Comparison of ENCODE assay signal across 29 cellular contexts in the genomic region with DNA sequence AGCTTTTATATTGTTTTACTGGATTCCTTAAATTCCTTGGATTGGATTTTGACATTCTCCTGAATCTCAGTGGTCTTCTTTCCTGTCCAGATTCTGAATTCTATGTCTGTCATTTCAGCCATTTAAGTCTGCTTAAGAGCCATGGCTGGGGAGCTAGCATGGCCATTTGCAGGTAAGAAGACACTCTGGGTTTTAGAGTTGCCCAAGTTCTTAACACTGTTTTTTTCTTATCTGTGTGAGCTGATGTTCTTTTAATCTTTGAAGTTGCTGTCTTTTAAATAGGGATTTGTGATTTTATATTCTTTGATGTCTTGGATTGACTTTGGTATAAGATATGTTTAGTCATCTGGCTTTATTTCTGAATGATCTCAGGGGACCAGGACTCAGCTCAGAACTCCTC.
"Had no signal": no experiment of that assay in that cellular context is flagged by ENCODE, and none has a peak within 500 bp of the region (broad histone marks: within the 10 kb centered on the region; RNA-seq: fewer than 3 reads in every experiment).

No MANE protein-coding gene starts in this region.

- H3K27me3 Mint-ChIP-seq: stimulated activated memory B cell treated with anti-CD40 and anti-IgM and Interleukin-4, amounts not matched to agents 10 μg/mL and 1 μg/mL and 100 μg/mL, for 72 hours; stimulated activated naive B cell treated with anti-CD40 and anti-IgM and Interleukin-4, amounts not matched to agents 10 μg/mL and 1 μg/mL and 100 μg/mL, for 72 hours; stimulated activated naive CD8-positive, alpha-beta T cell treated with anti-CD3 and anti-CD28 coated beads, Interleukin-15, amount 100 ng/mL, for 72 hours; stimulated activated naive CD8-positive, alpha-beta T cell treated with anti-CD3 and anti-CD28 coated beads, Interleukin-15, Interleukin-2, amounts not matched to agents 100 ng/mL and 50 ng/mL, for 24 hours; type B pancreatic cell had no signal

- H3K9me3 ChIP-seq: stomach, suprapubic skin, testis, thoracic aorta, thyroid gland, tibial artery, transverse colon, upper lobe of left lung, upper lobe of right lung, uterus, vagina had no signal

- H3K27me3 ChIP-seq: stomach, suprapubic skin, testis, thyroid gland, tibial artery, tibial nerve, transverse colon, upper lobe of left lung, upper lobe of right lung, uterus, vagina had no signal

- H3K4me1 Mint-ChIP-seq: stimulated activated effector memory CD8-positive, alpha-beta T cell treated with anti-CD3 and anti-CD28 coated beads, Interleukin-12 subunit alpha, Interleukin-12 subunit beta, amount 100 ng/mL, for 72 hours; stimulated activated memory B cell treated with anti-CD40 and anti-IgM and Interleukin-4, amounts not matched to agents 10 μg/mL and 1 μg/mL and 100 μg/mL, for 72 hours; stimulated activated naive B cell treated with anti-CD40 and anti-IgM and Interleukin-4, amounts not matched to agents 10 μg/mL and 1 μg/mL and 100 μg/mL, for 72 hours; stimulated activated naive CD8-positive, alpha-beta T cell treated with anti-CD3 and anti-CD28 coated beads, Interleukin-15, amount 100 ng/mL, for 72 hours had no signal

- H3K36me3 Mint-ChIP-seq: stimulated activated effector memory CD8-positive, alpha-beta T cell treated with anti-CD3 and anti-CD28 coated beads, Interleukin-12 subunit alpha, Interleukin-12 subunit beta, amount 100 ng/mL, for 72 hours; stimulated activated memory B cell treated with anti-CD40 and anti-IgM and Interleukin-4, amounts not matched to agents 10 μg/mL and 1 μg/mL and 100 μg/mL, for 72 hours; stimulated activated naive B cell treated with anti-CD40 and anti-IgM and Interleukin-4, amounts not matched to agents 10 μg/mL and 1 μg/mL and 100 μg/mL, for 72 hours; type B pancreatic cell had no signal

- H3K9me3 Mint-ChIP-seq: type B pancreatic cell had no signal

- DNase-seq: stimulated activated CD4-positive, alpha-beta T cell treated with anti-CD3 and anti-CD28 coated beads, Interleukin-2, amount 100 ng/mL, for 48 hours; stimulated activated CD4-positive, alpha-beta T cell treated with anti-CD3 and anti-CD28 coated beads, Interleukin-4, amount 100 ng/mL, for 1 hour; stimulated activated CD4-positive, alpha-beta T cell treated with anti-CD3 and anti-CD28 coated beads, Interleukin-4, amount 100 ng/mL, for 24 hours; stimulated activated CD4-positive, alpha-beta T cell treated with anti-CD3 and anti-CD28 coated beads, Interleukin-4, amount 100 ng/mL, for 4 hours; stimulated activated CD8-positive, alpha-beta memory T cell treated with anti-CD3 and anti-CD28 coated beads, Interleukin-4, amount 100 ng/mL, for 48 hours; stimulated activated naive B cell treated with anti-CD40 and anti-IgM and Interleukin-4, amounts not matched to agents 10 μg/mL and 1 μg/mL and 100 μg/mL, for 72 hours; stimulated activated naive CD4-positive, alpha-beta T cell; stimulated activated naive CD4-positive, alpha-beta T cell treated with Interleukin-2 at 50 U/mL for 16 hours; stimulated activated naive CD8-positive, alpha-beta T cell treated with anti-CD3 and anti-CD28 coated beads, Interleukin-15, amount 100 ng/mL, for 72 hours; stimulated activated naive CD8-positive, alpha-beta T cell treated with anti-CD3 and anti-CD28 coated beads, Interleukin-15, Interleukin-2, amounts not matched to agents 100 U/mL and 50 U/mL, for 24 hours; stomach; substantia nigra; testis; thyroid gland; tibial artery; transverse colon; trophoblast cell; upper lobe of left lung; upper lobe of right lung; uterus had no signal

- H3K4me3 Mint-ChIP-seq: stimulated activated effector memory CD8-positive, alpha-beta T cell treated with anti-CD3 and anti-CD28 coated beads, Interleukin-12 subunit alpha, Interleukin-12 subunit beta, amount 100 ng/mL, for 72 hours; stimulated activated memory B cell treated with anti-CD40 and anti-IgM and Interleukin-4, amounts not matched to agents 10 μg/mL and 1 μg/mL and 100 μg/mL, for 72 hours; stimulated activated naive B cell treated with anti-CD40 and anti-IgM and Interleukin-4, amounts not matched to agents 10 μg/mL and 1 μg/mL and 100 μg/mL, for 72 hours; stimulated activated naive CD8-positive, alpha-beta T cell treated with anti-CD3 and anti-CD28 coated beads, Interleukin-15, amount 100 ng/mL, for 72 hours; stimulated activated naive CD8-positive, alpha-beta T cell treated with anti-CD3 and anti-CD28 coated beads, Interleukin-15, Interleukin-2, amounts not matched to agents 100 ng/mL and 50 ng/mL, for 24 hours; type B pancreatic cell had no signal

- H3K4me3 ChIP-seq: stomach, suprapubic skin, testis, thoracic aorta, thyroid gland, tibial artery, tibial nerve, transverse colon, upper lobe of left lung, upper lobe of right lung, uterus, vagina had no signal

- H3K4me1 ChIP-seq: stomach, suprapubic skin, testis, thyroid gland, tibial artery, tibial nerve, transverse colon, upper lobe of left lung, upper lobe of right lung, uterus, vagina had no signal

- FAIRE-seq: urothelium cell line had no signal

- H3K27ac Mint-ChIP-seq: stimulated activated effector memory CD8-positive, alpha-beta T cell treated with anti-CD3 and anti-CD28 coated beads, Interleukin-12 subunit alpha, Interleukin-12 subunit beta, amount 100 ng/mL, for 72 hours; stimulated activated memory B cell treated with anti-CD40 and anti-IgM and Interleukin-4, amounts not matched to agents 10 μg/mL and 1 μg/mL and 100 μg/mL, for 72 hours; stimulated activated naive B cell treated with anti-CD40 and anti-IgM and Interleukin-4, amounts not matched to agents 10 μg/mL and 1 μg/mL and 100 μg/mL, for 72 hours; stimulated activated naive CD8-positive, alpha-beta T cell treated with anti-CD3 and anti-CD28 coated beads, Interleukin-15, amount 100 ng/mL, for 72 hours; stimulated activated naive CD8-positive, alpha-beta T cell treated with anti-CD3 and anti-CD28 coated beads, Interleukin-15, Interleukin-2, amounts not matched to agents 100 ng/mL and 50 ng/mL, for 24 hours; type B pancreatic cell had no signal

- ATAC-seq: stimulated activated effector memory CD8-positive, alpha-beta T cell treated with anti-CD3 and anti-CD28 coated beads, Interleukin-12 subunit alpha, Interleukin-12 subunit beta, amount 100 ng/mL, for 72 hours; stimulated activated memory B cell treated with anti-CD40 and anti-IgM and Interleukin-4, amounts not matched to agents 10 μg/mL and 1 μg/mL and 100 μg/mL, for 72 hours; stimulated activated naive CD8-positive, alpha-beta T cell treated with anti-CD3 and anti-CD28 coated beads, Interleukin-15, amount 100 ng/mL, for 72 hours; stimulated activated naive CD8-positive, alpha-beta T cell treated with anti-CD3 and anti-CD28 coated beads, Interleukin-15, Interleukin-2, amounts not matched to agents 100 U/mL and 50 U/mL, for 24 hours; upper lobe of right lung had no signal

- H3K36me3 ChIP-seq: stomach, suprapubic skin, thoracic aorta, thyroid gland, tibial artery, tibial nerve, transverse colon, upper lobe of left lung, upper lobe of right lung, uterus, vagina had no signal

- H3K27ac ChIP-seq: stomach, suprapubic skin, testis, thoracic aorta, thyroid gland, tibial artery, tibial nerve, transverse colon, upper lobe of left lung, upper lobe of right lung, uterus, vagina had no signal
